ENCODE assay signal across 9 cellular contexts in the genomic region with DNA sequence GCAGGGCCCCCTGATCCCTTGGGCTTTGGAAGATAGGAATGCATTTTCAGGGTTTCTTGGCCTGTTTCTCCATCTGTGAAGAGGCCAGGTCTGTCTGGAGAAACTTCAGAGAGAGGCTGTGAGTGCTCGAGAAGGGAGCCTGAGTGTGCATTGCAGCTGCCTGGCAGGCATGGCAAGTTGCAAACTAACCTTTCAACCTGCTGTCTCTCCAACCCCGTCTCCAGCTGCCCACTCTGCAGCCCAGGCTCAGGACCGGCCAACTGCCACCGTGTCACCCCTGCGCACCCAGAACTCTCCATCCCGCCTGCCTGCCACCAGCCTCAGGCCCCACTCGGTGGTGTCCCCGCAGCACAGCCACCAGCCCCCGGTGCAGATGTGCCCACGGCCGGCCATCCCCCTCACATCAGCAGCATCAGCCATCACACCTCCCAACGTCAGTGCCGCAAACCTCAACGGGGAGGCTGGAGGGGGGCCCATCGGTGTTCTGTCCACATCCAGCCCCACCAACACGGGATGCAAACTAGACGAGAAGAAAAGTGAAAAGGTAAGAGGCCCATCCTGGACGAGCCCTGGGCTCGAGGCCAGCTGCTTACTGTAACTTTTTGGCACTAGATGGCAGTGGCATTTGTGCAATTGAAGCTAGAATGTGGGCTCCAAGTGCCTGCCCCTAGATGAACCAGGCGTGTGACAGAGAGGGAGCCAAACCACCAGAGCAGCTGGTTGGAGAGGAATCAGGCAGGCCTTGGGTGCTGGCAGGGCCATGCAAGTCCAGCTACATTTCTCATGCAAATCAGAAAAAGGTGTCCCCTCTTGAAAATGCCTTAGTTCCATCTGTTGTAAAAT.
DNase-seq lines count a peak whose midpoint lies in the region; ATAC-seq and TF ChIP-seq lines count a peak whose summit lies in the region.
"Had no signal": no experiment of that assay in that cellular context is flagged by ENCODE, and none has a peak within 500 bp of the region (broad histone marks: within the 10 kb centered on the region; RNA-seq: fewer than 3 reads in every experiment).

No MANE protein-coding gene starts in this region.

- H3K4me3 ChIP-seq in endodermal cell (ENCODE audit: low read length) = no peak overlapping the region
- H3K4me3 ChIP-seq in tibial nerve = no peak overlapping the region
- H3K4me3 ChIP-seq: smooth muscle cell had no signal

- no peak for TF ChIP-seq CTCF in endodermal cell (conservative IDR thresholded peaks at IDR 0.05)
- TF ChIP-seq CTCF in tibial nerve (IDR thresholded peaks at IDR 0.05) = no peak

- no peak overlapping the region for H3K27ac Mint-ChIP-seq in endodermal cell
- H3K27ac Mint-ChIP-seq in activated T-cell treated with anti-CD3 and anti-CD28 coated beads, Interleukin-2, amount 50 U/mL, for 72 hours = no peak overlapping the region

- no peaks in the 10 kb centered on the region for H3K4me1 Mint-ChIP-seq in endodermal cell
- peaks cover 8% of the 10 kb centered on the region for H3K4me1 Mint-ChIP-seq in activated T-cell treated with anti-CD3 and anti-CD28 coated beads, Interleukin-2, amount 50 U/mL, for 72 hours (ENCODE audit: low read depth)

- H3K9me3 ChIP-seq in endodermal cell (ENCODE audit: control insufficient read depth, low read length) (peaks cover 15% of the 10 kb centered on the region), tibial nerve (peaks cover 0 to 15% (median 4%) of the 10 kb centered on the region in 4 donors)

- no peaks in the 10 kb centered on the region for H3K4me1 ChIP-seq in endodermal cell (ENCODE audit: control insufficient read depth, insufficient read depth, low read length)
- H3K4me1 ChIP-seq in tibial nerve = peaks cover 0 to 25% (median 9%) of the 10 kb centered on the region in 4 donors

- no peaks in the 10 kb centered on the region for H3K27me3 Mint-ChIP-seq in endodermal cell (ENCODE audit: insufficient read depth)
- no peaks in the 10 kb centered on the region for H3K27me3 Mint-ChIP-seq in activated T-cell treated with anti-CD3 and anti-CD28 coated beads, Interleukin-2, amount 50 U/mL, for 72 hours (ENCODE audit: low read depth)

- peaks cover 2% of the 10 kb centered on the region for H3K36me3 Mint-ChIP-seq in endodermal cell (ENCODE audit: low read depth)
- peaks cover 5 to 14% of the 10 kb centered on the region in 2 donors for H3K36me3 Mint-ChIP-seq in activated T-cell treated with anti-CD3 and anti-CD28 coated beads, Interleukin-2, amount 50 U/mL, for 72 hours (ENCODE audit: insufficient read depth in 2 of 2)

- H3K36me3 ChIP-seq in endodermal cell (ENCODE audit: control insufficient read depth, insufficient read depth, low read length) (no peaks in the 10 kb centered on the region), tibial nerve (peaks cover 0 to 10% (median 0%) of the 10 kb centered on the region in 3 donors)

- H3K9ac ChIP-seq in endodermal cell (ENCODE audit: extremely low read depth, low read length, poor library complexity, severe bottlenecking) = no peak overlapping the region

- H3K9me3 Mint-ChIP-seq in endodermal cell = peaks cover 19% of the 10 kb centered on the region
- peaks cover 6 to 9% of the 10 kb centered on the region in 2 donors for H3K9me3 Mint-ChIP-seq in activated T-cell treated with anti-CD3 and anti-CD28 coated beads, Interleukin-2, amount 50 U/mL, for 72 hours

- DNase-seq in ELR (ENCODE audit: low read depth) = peak; percentile 18
- DNase-seq in NCI-H2171 (lab: John Stamatoyannopoulos, UW) = peak; percentile 17
- DNase-seq in endodermal cell = peak; percentile 27
- peak; percentile 60 for DNase-seq in pons (ENCODE audit: low spot score)
- no peak for DNase-seq in tibial nerve (ENCODE audit: low spot score in 2 of 2)
- DNase-seq in NCI-H345 treated with DMSO at 0.1 percent for 48 hours (lab: John Stamatoyannopoulos, UW; ENCODE audit: unreplicated experiment) = no peak
- no peak for DNase-seq in activated T-cell treated with anti-CD3 and anti-CD28 coated beads, Interleukin-2, amount 50 U/mL, for 72 hours

- WGBS in endodermal cell (ENCODE audit: insufficient coverage in 1 of 2, insufficient read length in 1 of 2), 2 experiments = 93 to 94% methylated on average over 14 to 20 of the region's 20 CpGs
- 84 to 85% methylated on average over 20 of the region's 20 CpGs for WGBS in tibial nerve, 2 donors

- H3K27ac ChIP-seq in endodermal cell (ENCODE audit: low read depth, low read length) (no peak overlapping the region), tibial nerve (no peak overlapping the region)

- no peak for TF ChIP-seq POLR2A in tibial nerve (IDR thresholded peaks at IDR 0.05)

- H3K27me3 ChIP-seq in endodermal cell (ENCODE audit: control insufficient read depth, insufficient read depth, low read length, poor library complexity, severe bottlenecking) (no peaks in the 10 kb centered on the region), tibial nerve (no peaks in the 10 kb centered on the region)

- TF ChIP-seq EP300 in tibial nerve (IDR thresholded peaks at IDR 0.05) = no peak

- ATAC-seq in HG03565 (IDR thresholded peaks at IDR 0.05; ENCODE audit: unreplicated experiment) = no peak
- ATAC-seq in activated T-cell treated with anti-CD3 and anti-CD28 coated beads, Interleukin-2, amount 50 U/mL, for 72 hours (replicated peaks in 1 of 2) = no peak

- no peak overlapping the region for H3K4me3 Mint-ChIP-seq in endodermal cell
- no peak overlapping the region for H3K4me3 Mint-ChIP-seq in activated T-cell treated with anti-CD3 and anti-CD28 coated beads, Interleukin-2, amount 50 U/mL, for 72 hours

Comparison
In these comparisons a context has a peak if more than half of its experiments do, and no peak if none do; other contexts are left out.
1. DNase-seq: peak in ELR (single experiment), NCI-H2171 (single experiment), endodermal cell (single experiment) and pons (single experiment); none in tibial nerve (0 of 2), NCI-H345 treated with DMSO at 0.1 percent for 48 hours (single experiment) and activated T-cell treated with anti-CD3 and anti-CD28 coated beads, Interleukin-2, amount 50 U/mL, for 72 hours (0 of 2).